ENCODE assay signal across 8 cellular contexts in the genomic region with DNA sequence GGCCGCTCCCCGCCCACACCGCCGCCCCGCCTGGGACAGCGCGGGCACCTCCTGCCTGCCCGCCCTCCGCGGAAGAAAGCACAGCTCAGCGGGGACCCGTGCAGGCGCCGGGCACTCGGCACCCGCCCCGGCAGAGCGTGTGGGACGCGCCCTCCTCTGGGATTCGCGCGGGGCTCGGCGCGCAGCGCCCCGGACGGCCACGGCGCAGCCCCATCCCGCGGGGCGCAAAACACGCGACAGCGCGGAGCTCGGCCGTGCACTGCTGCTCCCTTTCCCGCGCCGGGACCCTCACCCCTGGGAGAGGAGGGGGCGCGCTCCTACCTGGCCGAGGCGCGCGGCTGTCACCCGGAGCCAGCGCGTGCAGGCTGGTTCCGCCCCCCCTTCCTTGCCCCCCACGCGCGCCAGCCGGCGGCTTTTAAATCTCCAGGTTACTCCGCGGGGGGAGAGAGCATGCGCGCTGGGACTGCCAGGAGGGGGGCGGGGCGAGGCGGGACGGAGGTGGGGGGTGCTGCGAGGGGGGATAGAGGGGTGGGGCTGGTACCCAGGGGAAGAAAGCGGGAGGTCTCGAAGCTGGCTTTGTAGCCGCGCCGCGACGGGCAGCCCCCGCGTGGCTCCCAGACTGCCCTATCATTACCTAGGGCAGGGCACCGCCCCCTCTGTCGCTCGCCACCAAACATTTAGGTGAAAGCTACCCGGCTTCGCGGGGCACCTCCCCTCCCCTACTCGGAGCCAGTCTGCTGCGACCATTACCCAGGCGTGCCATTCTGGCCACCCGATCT. TPM values are rescaled to one million over a fixed set of nuclear protein-coding genes. Genes with fewer than 3 reads are reported as not detected.
DNase-seq lines count a peak whose midpoint lies in the region; ATAC-seq lines count a peak whose summit lies in the region.

A gene with protein sequence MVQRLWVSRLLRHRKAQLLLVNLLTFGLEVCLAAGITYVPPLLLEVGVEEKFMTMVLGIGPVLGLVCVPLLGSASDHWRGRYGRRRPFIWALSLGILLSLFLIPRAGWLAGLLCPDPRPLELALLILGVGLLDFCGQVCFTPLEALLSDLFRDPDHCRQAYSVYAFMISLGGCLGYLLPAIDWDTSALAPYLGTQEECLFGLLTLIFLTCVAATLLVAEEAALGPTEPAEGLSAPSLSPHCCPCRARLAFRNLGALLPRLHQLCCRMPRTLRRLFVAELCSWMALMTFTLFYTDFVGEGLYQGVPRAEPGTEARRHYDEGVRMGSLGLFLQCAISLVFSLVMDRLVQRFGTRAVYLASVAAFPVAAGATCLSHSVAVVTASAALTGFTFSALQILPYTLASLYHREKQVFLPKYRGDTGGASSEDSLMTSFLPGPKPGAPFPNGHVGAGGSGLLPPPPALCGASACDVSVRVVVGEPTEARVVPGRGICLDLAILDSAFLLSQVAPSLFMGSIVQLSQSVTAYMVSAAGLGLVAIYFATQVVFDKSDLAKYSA (minus strand): TSS at position 437 of the 779 bp plus-strand sequence. CDS start 15,853 bp downstream, outside the sequence.

- no peaks in the 10 kb centered on the region for H3K9me3 Mint-ChIP-seq in T-cell
- no peaks in the 10 kb centered on the region for H3K9me3 Mint-ChIP-seq in central memory CD8-positive, alpha-beta T cell

- peaks cover 11 to 14% (median 14%) of the 10 kb centered on the region in 3 donors for H3K4me1 Mint-ChIP-seq in T-cell
- peaks cover 22% of the 10 kb centered on the region for H3K4me1 Mint-ChIP-seq in central memory CD8-positive, alpha-beta T cell

- peak within 1 kb of the TSS; percentile 70 to 77 (median 75) for H3K4me3 Mint-ChIP-seq in T-cell
- peak within 1 kb of the TSS; percentile 78 for H3K4me3 Mint-ChIP-seq in central memory CD8-positive, alpha-beta T cell

- ATAC-seq in HG02759 (IDR thresholded peaks at IDR 0.05; ENCODE audit: unreplicated experiment) (peak; percentile 48), T-cell (replicated peaks in 1 of 4) (peak; percentile 73 to 79 (median 76)), left lobe of liver (peak; percentile 67)
- ATAC-seq in central memory CD8-positive, alpha-beta T cell (replicated peaks; ENCODE audit: extremely low read depth, poor library complexity, severe bottlenecking): peak; percentile 58

- peaks cover 12 to 13% of the 10 kb centered on the region in 2 donors for H3K27me3 Mint-ChIP-seq in T-cell
- peaks cover 13% of the 10 kb centered on the region for H3K27me3 Mint-ChIP-seq in central memory CD8-positive, alpha-beta T cell

- CTCF ChIA-PET in T-cell (lab: Charles Lee): interaction anchor here in 1 of 2 donors (0.6 kb wide), 1 partner anchor 101 kb away, joined by 3 read pairs; no protein-coding TSS in a partner anchor

- POLR2A ChIA-PET in T-cell (lab: Charles Lee): interaction anchor here in 1 of 2 donors (0.5 kb wide), 1 partner anchor 143 kb away, joined by 3 read pairs; no protein-coding TSS in a partner anchor

- H3K36me3 Mint-ChIP-seq in T-cell: no peaks in the 10 kb centered on the region
- H3K36me3 Mint-ChIP-seq in central memory CD8-positive, alpha-beta T cell (ENCODE audit: insufficient read depth): peaks cover 2% of the 10 kb centered on the region

- DNase-seq in COLO829 (ENCODE audit: low spot score) (peak; percentile 48), T-cell (peak in 16 of 34 experiments; percentile 9 to 32 (median 20)), left lobe of liver (ENCODE audit: low spot score) (peak; percentile 71), cerebellar cortex (ENCODE audit: low spot score) (no peak), SHP77 treated with DMSO at 0.1 percent for 48 hours (lab: John Stamatoyannopoulos, UW) (no peak)
- DNase-seq in central memory CD8-positive, alpha-beta T cell (ENCODE audit: low spot score in 2 of 2): no peak
- peak; percentile 31 to 33 for DNase-seq in stimulated activated CD4-positive, alpha-beta T cell treated with anti-CD3 and anti-CD28 coated beads, Interleukin-4, amount 100 ng/mL, for 48 hours (ENCODE audit: low read depth in 2 of 2)

- H3K27ac Mint-ChIP-seq in T-cell: no peak within 1 kb of the TSS
- H3K27ac Mint-ChIP-seq in central memory CD8-positive, alpha-beta T cell (ENCODE audit: low read depth): no peak within 1 kb of the TSS

RNA-seq across cellular contexts. Expression of the gene that starts here (rescaled TPM):
- 1 to 10 TPM in 2 of 5 donors, under 1 TPM in 3; 0.35 to 2.1 (median 0.75) TPM for total RNA-seq in T-cell
- 21.2 TPM for total RNA-seq in left lobe of liver

Comparison
In these comparisons a context has a peak if more than half of its experiments do, and no peak if none do; other contexts are left out.
1. DNase-seq: peak in COLO829 (single experiment), left lobe of liver (single experiment) and stimulated activated CD4-positive, alpha-beta T cell treated with anti-CD3 and anti-CD28 coated beads, Interleukin-4, amount 100 ng/mL, for 48 hours (2 of 2); none in central memory CD8-positive, alpha-beta T cell (0 of 2), cerebellar cortex (single experiment) and SHP77 treated with DMSO at 0.1 percent for 48 hours (single experiment).
2. Peak in every context shown above with its lines, with median percentiles within 50 percentile points of each other: ATAC-seq.